2 cellular contexts compared by ENCODE assay signal in genomic region chr12:102093319-102093718, GRCh38.
TF ChIP-seq lines count a peak whose summit lies in the region.

No MANE protein-coding gene starts in this region.

TF ChIP-seq in GM12878, 131 proteins besides CTCF, POLR2A, EP300 and RAD21:
- no peak for TF ChIP-seq NRF1 (conservative IDR thresholded peaks at IDR 0.05; ENCODE audit: low read depth, low read length)
- TF ChIP-seq NKRF (conservative IDR thresholded peaks at IDR 0.05): no peak
- no peak for TF ChIP-seq BMI1 (IDR thresholded peaks at IDR 0.05; ENCODE audit: borderline replicate concordance)
- no peak for TF ChIP-seq PBX3 (IDR thresholded peaks at IDR 0.05; ENCODE audit: insufficient replicate concordance, low read depth, low read length)
- no peak for TF ChIP-seq JUNB (IDR thresholded peaks at IDR 0.05)
- no peak for TF ChIP-seq ATF7 (IDR thresholded peaks at IDR 0.05; ENCODE audit: low read depth)
- no peak for TF ChIP-seq IRF3 (IDR thresholded peaks at IDR 0.05)
- TF ChIP-seq IRF4 (IDR thresholded peaks at IDR 0.05; ENCODE audit: low read depth, low read length): no peak
- TF ChIP-seq LARP7 (IDR thresholded peaks at IDR 0.05): no peak
- TF ChIP-seq ZBED1 (IDR thresholded peaks at IDR 0.05; ENCODE audit: borderline replicate concordance): no peak
- no peak for TF ChIP-seq RFX5 (IDR thresholded peaks at IDR 0.05; ENCODE audit: low read depth, low read length)
- no peak for TF ChIP-seq ZNF24 (IDR thresholded peaks at IDR 0.05)
- TF ChIP-seq, protein P1, sequence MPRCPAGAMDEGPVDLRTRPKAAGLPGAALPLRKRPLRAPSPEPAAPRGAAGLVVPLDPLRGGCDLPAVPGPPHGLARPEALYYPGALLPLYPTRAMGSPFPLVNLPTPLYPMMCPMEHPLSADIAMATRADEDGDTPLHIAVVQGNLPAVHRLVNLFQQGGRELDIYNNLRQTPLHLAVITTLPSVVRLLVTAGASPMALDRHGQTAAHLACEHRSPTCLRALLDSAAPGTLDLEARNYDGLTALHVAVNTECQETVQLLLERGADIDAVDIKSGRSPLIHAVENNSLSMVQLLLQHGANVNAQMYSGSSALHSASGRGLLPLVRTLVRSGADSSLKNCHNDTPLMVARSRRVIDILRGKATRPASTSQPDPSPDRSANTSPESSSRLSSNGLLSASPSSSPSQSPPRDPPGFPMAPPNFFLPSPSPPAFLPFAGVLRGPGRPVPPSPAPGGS (IDR thresholded peaks at IDR 0.05; ENCODE audit: borderline replicate concordance, insufficient read depth, low read depth, low read length, poor library complexity, severe bottlenecking): no peak
- no peak for TF ChIP-seq NFXL1 (IDR thresholded peaks at IDR 0.05; ENCODE audit: borderline replicate concordance)

TF ChIP-seq in GM23338, 12 proteins besides CTCF, POLR2A, EP300 and RAD21:
- TF ChIP-seq, protein P2, sequence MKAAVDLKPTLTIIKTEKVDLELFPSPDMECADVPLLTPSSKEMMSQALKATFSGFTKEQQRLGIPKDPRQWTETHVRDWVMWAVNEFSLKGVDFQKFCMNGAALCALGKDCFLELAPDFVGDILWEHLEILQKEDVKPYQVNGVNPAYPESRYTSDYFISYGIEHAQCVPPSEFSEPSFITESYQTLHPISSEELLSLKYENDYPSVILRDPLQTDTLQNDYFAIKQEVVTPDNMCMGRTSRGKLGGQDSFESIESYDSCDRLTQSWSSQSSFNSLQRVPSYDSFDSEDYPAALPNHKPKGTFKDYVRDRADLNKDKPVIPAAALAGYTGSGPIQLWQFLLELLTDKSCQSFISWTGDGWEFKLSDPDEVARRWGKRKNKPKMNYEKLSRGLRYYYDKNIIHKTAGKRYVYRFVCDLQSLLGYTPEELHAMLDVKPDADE (IDR thresholded peaks at IDR 0.05): no peak
- TF ChIP-seq, protein P3, sequence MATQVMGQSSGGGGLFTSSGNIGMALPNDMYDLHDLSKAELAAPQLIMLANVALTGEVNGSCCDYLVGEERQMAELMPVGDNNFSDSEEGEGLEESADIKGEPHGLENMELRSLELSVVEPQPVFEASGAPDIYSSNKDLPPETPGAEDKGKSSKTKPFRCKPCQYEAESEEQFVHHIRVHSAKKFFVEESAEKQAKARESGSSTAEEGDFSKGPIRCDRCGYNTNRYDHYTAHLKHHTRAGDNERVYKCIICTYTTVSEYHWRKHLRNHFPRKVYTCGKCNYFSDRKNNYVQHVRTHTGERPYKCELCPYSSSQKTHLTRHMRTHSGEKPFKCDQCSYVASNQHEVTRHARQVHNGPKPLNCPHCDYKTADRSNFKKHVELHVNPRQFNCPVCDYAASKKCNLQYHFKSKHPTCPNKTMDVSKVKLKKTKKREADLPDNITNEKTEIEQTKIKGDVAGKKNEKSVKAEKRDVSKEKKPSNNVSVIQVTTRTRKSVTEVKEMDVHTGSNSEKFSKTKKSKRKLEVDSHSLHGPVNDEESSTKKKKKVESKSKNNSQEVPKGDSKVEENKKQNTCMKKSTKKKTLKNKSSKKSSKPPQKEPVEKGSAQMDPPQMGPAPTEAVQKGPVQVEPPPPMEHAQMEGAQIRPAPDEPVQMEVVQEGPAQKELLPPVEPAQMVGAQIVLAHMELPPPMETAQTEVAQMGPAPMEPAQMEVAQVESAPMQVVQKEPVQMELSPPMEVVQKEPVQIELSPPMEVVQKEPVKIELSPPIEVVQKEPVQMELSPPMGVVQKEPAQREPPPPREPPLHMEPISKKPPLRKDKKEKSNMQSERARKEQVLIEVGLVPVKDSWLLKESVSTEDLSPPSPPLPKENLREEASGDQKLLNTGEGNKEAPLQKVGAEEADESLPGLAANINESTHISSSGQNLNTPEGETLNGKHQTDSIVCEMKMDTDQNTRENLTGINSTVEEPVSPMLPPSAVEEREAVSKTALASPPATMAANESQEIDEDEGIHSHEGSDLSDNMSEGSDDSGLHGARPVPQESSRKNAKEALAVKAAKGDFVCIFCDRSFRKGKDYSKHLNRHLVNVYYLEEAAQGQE (IDR thresholded peaks at IDR 0.05; ENCODE audit: unreplicated experiment): no peak
- TF ChIP-seq JUNB (IDR thresholded peaks at IDR 0.05; ENCODE audit: unreplicated experiment) (no peak), NANOG (IDR thresholded peaks at IDR 0.05; ENCODE audit: borderline replicate concordance) (no peak), POLR2AphosphoS5 (IDR thresholded peaks at IDR 0.05; ENCODE audit: low read depth) (no peak), CREB1 (CRISPR knock-in tag; IDR thresholded peaks at IDR 0.05; ENCODE audit: low read depth) (no peak), ZNF114 (CRISPR knock-in tag; IDR thresholded peaks at IDR 0.05) (no peak), EZH2phosphoT487 (IDR thresholded peaks at IDR 0.05; ENCODE audit: unreplicated experiment) (no peak), STAT1 (IDR thresholded peaks at IDR 0.05; ENCODE audit: unreplicated experiment) (no peak), ZNF331 (CRISPR knock-in tag; IDR thresholded peaks at IDR 0.05; ENCODE audit: low read depth) (no peak), EZH2 (IDR thresholded peaks at IDR 0.05; ENCODE audit: low read depth, unreplicated experiment) (no peak)
- TF ChIP-seq, protein P4, sequence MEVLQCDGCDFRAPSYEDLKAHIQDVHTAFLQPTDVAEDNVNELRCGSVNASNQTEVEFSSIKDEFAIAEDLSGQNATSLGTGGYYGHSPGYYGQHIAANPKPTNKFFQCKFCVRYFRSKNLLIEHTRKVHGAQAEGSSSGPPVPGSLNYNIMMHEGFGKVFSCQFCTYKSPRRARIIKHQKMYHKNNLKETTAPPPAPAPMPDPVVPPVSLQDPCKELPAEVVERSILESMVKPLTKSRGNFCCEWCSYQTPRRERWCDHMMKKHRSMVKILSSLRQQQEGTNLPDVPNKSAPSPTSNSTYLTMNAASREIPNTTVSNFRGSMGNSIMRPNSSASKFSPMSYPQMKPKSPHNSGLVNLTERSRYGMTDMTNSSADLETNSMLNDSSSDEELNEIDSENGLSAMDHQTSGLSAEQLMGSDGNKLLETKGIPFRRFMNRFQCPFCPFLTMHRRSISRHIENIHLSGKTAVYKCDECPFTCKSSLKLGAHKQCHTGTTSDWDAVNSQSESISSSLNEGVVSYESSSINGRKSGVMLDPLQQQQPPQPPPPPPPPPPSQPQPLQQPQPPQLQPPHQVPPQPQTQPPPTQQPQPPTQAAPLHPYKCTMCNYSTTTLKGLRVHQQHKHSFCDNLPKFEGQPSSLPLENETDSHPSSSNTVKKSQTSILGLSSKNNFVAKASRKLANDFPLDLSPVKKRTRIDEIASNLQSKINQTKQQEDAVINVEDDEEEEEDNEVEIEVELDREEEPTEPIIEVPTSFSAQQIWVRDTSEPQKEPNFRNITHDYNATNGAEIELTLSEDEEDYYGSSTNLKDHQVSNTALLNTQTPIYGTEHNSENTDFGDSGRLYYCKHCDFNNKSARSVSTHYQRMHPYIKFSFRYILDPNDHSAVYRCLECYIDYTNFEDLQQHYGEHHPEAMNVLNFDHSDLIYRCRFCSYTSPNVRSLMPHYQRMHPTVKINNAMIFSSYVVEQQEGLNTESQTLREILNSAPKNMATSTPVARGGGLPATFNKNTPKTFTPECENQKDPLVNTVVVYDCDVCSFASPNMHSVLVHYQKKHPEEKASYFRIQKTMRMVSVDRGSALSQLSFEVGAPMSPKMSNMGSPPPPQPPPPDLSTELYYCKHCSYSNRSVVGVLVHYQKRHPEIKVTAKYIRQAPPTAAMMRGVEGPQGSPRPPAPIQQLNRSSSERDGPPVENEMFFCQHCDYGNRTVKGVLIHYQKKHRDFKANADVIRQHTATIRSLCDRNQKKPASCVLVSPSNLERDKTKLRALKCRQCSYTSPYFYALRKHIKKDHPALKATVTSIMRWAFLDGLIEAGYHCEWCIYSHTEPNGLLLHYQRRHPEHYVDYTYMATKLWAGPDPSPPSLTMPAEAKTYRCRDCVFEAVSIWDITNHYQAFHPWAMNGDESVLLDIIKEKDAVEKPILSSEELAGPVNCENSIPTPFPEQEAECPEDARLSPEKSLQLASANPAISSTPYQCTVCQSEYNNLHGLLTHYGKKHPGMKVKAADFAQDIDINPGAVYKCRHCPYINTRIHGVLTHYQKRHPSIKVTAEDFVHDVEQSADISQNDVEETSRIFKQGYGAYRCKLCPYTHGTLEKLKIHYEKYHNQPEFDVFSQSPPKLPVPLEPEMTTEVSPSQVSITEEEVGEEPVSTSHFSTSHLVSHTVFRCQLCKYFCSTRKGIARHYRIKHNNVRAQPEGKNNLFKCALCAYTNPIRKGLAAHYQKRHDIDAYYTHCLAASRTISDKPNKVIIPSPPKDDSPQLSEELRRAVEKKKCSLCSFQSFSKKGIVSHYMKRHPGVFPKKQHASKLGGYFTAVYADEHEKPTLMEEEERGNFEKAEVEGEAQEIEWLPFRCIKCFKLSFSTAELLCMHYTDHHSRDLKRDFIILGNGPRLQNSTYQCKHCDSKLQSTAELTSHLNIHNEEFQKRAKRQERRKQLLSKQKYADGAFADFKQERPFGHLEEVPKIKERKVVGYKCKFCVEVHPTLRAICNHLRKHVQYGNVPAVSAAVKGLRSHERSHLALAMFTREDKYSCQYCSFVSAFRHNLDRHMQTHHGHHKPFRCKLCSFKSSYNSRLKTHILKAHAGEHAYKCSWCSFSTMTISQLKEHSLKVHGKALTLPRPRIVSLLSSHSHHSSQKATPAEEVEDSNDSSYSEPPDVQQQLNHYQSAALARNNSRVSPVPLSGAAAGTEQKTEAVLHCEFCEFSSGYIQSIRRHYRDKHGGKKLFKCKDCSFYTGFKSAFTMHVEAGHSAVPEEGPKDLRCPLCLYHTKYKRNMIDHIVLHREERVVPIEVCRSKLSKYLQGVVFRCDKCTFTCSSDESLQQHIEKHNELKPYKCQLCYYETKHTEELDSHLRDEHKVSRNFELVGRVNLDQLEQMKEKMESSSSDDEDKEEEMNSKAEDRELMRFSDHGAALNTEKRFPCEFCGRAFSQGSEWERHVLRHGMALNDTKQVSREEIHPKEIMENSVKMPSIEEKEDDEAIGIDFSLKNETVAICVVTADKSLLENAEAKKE (CRISPR knock-in tag; IDR thresholded peaks at IDR 0.05): no peak
